Comparison of ENCODE assay signal across 1 cellular context in genomic region chr18:3052411-3052758, GRCh38.
TF ChIP-seq lines count a peak whose summit lies in the region.

No MANE protein-coding gene starts in this region.

TF ChIP-seq in HepG2, 621 proteins besides CTCF, POLR2A, EP300 and RAD21 (continued from another document):
- TF ChIP-seq ZBTB14 (CRISPR knock-in tag; IDR thresholded peaks at IDR 0.05) (no peak), NCOA2 (CRISPR knock-in tag; IDR thresholded peaks at IDR 0.05) (no peak), NFIC (IDR thresholded peaks at IDR 0.05; ENCODE audit: low read length) (peak; percentile 13; the same call in 1 of the 2 replicates), ZNF24 (IDR thresholded peaks at IDR 0.05) (no peak), DRAP1 (CRISPR knock-in tag; IDR thresholded peaks at IDR 0.05) (peak; percentile 7; the same call in 1 of the 2 replicates), MIER3 (CRISPR knock-in tag; IDR thresholded peaks at IDR 0.05; ENCODE audit: borderline replicate concordance) (peak; percentile 4; the same call in 1 of the 2 replicates), BORCS8-MEF2B (CRISPR knock-in tag; IDR thresholded peaks at IDR 0.05) (no peak), ZFP36L2 (CRISPR knock-in tag; IDR thresholded peaks at IDR 0.05) (no peak), ZMYM2 (CRISPR knock-in tag; IDR thresholded peaks at IDR 0.05) (0 out of 2 replicates have a peak, but pooled peaks have one; percentile 3), SOX6 (IDR thresholded peaks at IDR 0.05) (no peak), SOX6 (CRISPR knock-in tag; IDR thresholded peaks at IDR 0.05) (peak; percentile 26; the same call in 1 of the 2 replicates), CREB1 (IDR thresholded peaks at IDR 0.05) (peak; percentile 83), CREB1 (CRISPR knock-in tag; IDR thresholded peaks at IDR 0.05) (no peak), SP1 (IDR thresholded peaks at IDR 0.05) (no peak), SP1 (CRISPR knock-in tag; IDR thresholded peaks at IDR 0.05) (0 out of 2 replicates have a peak, but pooled peaks have one; percentile 6), PPARG (CRISPR knock-in tag; conservative IDR thresholded peaks at IDR 0.05) (no peak), KDM2A (CRISPR knock-in tag; IDR thresholded peaks at IDR 0.05; ENCODE audit: borderline replicate concordance, low read depth) (peak; percentile 6; the same call in 1 of the 2 replicates), PAXIP1 (CRISPR knock-in tag; conservative IDR thresholded peaks at IDR 0.05) (0 out of 2 replicates have a peak, but pooled peaks have one; percentile 3), GFI1 (CRISPR knock-in tag; IDR thresholded peaks at IDR 0.05; ENCODE audit: borderline replicate concordance) (0 out of 2 replicates have a peak, but pooled peaks have one; percentile 1), ZNF652 (CRISPR knock-in tag; IDR thresholded peaks at IDR 0.05; ENCODE audit: borderline replicate concordance, low read depth) (0 out of 2 replicates have a peak, but pooled peaks have one; percentile 7), SP140L (CRISPR knock-in tag; IDR thresholded peaks at IDR 0.05; ENCODE audit: borderline replicate concordance) (no peak), ZBTB38 (CRISPR knock-in tag; IDR thresholded peaks at IDR 0.05) (0 out of 2 replicates have a peak, but pooled peaks have one; percentile 2), TBX2 (CRISPR knock-in tag; IDR thresholded peaks at IDR 0.05; ENCODE audit: borderline replicate concordance) (peak; percentile 48; the same call in 1 of the 2 replicates), ZC3H13 (CRISPR knock-in tag; IDR thresholded peaks at IDR 0.05) (0 out of 2 replicates have a peak, but pooled peaks have one; percentile 12), STAT6 (CRISPR knock-in tag; IDR thresholded peaks at IDR 0.05; ENCODE audit: borderline replicate concordance) (0 out of 2 replicates have a peak, but pooled peaks have one; percentile 4), TRIM24 (CRISPR knock-in tag; IDR thresholded peaks at IDR 0.05) (0 out of 2 replicates have a peak, but pooled peaks have one; percentile 3), RORA (CRISPR knock-in tag; IDR thresholded peaks at IDR 0.05) (0 out of 2 replicates have a peak, but pooled peaks have one; percentile 10), TEAD3 (CRISPR knock-in tag; optimal IDR thresholded peaks at IDR 0.05; ENCODE audit: borderline replicate concordance) (peak; percentile 1), ZNF749 (CRISPR knock-in tag; IDR thresholded peaks at IDR 0.05; ENCODE audit: borderline replicate concordance) (no peak), PCBP2 (optimal IDR thresholded peaks at IDR 0.05; ENCODE audit: low read depth, low read length, poor library complexity, severe bottlenecking) (no peak), ZNF331 (CRISPR knock-in tag; IDR thresholded peaks at IDR 0.05) (0 out of 2 replicates have a peak, but pooled peaks have one; percentile 9), RNF219 (CRISPR knock-in tag; IDR thresholded peaks at IDR 0.05) (0 out of 2 replicates have a peak, but pooled peaks have one; percentile 6), DMAP1 (CRISPR knock-in tag; IDR thresholded peaks at IDR 0.05) (0 out of 2 replicates have a peak, but pooled peaks have one; percentile 18), TARDBP (CRISPR knock-in tag; IDR thresholded peaks at IDR 0.05) (peak; percentile 7; the same call in 1 of the 2 replicates)
- TF ChIP-seq, protein P1, sequence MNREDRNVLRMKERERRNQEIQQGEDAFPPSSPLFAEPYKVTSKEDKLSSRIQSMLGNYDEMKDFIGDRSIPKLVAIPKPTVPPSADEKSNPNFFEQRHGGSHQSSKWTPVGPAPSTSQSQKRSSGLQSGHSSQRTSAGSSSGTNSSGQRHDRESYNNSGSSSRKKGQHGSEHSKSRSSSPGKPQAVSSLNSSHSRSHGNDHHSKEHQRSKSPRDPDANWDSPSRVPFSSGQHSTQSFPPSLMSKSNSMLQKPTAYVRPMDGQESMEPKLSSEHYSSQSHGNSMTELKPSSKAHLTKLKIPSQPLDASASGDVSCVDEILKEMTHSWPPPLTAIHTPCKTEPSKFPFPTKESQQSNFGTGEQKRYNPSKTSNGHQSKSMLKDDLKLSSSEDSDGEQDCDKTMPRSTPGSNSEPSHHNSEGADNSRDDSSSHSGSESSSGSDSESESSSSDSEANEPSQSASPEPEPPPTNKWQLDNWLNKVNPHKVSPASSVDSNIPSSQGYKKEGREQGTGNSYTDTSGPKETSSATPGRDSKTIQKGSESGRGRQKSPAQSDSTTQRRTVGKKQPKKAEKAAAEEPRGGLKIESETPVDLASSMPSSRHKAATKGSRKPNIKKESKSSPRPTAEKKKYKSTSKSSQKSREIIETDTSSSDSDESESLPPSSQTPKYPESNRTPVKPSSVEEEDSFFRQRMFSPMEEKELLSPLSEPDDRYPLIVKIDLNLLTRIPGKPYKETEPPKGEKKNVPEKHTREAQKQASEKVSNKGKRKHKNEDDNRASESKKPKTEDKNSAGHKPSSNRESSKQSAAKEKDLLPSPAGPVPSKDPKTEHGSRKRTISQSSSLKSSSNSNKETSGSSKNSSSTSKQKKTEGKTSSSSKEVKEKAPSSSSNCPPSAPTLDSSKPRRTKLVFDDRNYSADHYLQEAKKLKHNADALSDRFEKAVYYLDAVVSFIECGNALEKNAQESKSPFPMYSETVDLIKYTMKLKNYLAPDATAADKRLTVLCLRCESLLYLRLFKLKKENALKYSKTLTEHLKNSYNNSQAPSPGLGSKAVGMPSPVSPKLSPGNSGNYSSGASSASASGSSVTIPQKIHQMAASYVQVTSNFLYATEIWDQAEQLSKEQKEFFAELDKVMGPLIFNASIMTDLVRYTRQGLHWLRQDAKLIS (CRISPR knock-in tag; IDR thresholded peaks at IDR 0.05): no peak
- TF ChIP-seq, protein P2, sequence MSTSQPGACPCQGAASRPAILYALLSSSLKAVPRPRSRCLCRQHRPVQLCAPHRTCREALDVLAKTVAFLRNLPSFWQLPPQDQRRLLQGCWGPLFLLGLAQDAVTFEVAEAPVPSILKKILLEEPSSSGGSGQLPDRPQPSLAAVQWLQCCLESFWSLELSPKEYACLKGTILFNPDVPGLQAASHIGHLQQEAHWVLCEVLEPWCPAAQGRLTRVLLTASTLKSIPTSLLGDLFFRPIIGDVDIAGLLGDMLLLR (CRISPR knock-in tag; IDR thresholded peaks at IDR 0.05): no peak
